ENCODE assay signal across 12 cellular contexts in genomic region chr10:102509387-102509786, GRCh38.
DNase-seq lines count a peak whose midpoint lies in the region; ATAC-seq lines count a peak whose summit lies in the region.
"Had no signal": no experiment of that assay in that cellular context is flagged by ENCODE, and none has a peak within 500 bp of the region (broad histone marks: within the 10 kb centered on the region; RNA-seq: fewer than 3 reads in every experiment).

No MANE protein-coding gene starts in this region.

- ATAC-seq in GM21447 (IDR thresholded peaks at IDR 0.05; ENCODE audit: unreplicated experiment) (no peak), HG03460 (IDR thresholded peaks at IDR 0.05; ENCODE audit: unreplicated experiment) (no peak)
- ATAC-seq: activated CD4-positive, CD25-positive, alpha-beta regulatory T cell treated with anti-CD3 and anti-CD28 coated beads, Interleukin-2, amount 50 U/mL, for 24 hours had no signal

- DNase-seq in AML-193 (lab: John Stamatoyannopoulos, UW): peak; percentile 68 to 71
- DNase-seq in HS-5 (ENCODE audit: low read depth): peak; percentile 51
- peak; percentile 16 for DNase-seq in astrocyte of the hippocampus (ENCODE audit: low read depth, low spot score)
- DNase-seq in kidney tubule cell (ENCODE audit: low spot score): peak; percentile 61
- no peak for DNase-seq in NCI-H774 (lab: John Stamatoyannopoulos, UW)
- DNase-seq in NCI-H82 (lab: John Stamatoyannopoulos, UW): no peak
- DNase-seq: naive B cell; NCI-H146; stimulated activated CD4-positive, alpha-beta T cell treated with anti-CD3 and anti-CD28 coated beads, Interleukin-12 subunit alpha, Interleukin-12 subunit beta, amount 100 ng/mL, for 4 hours had no signal

Comparison
In these comparisons a context has a peak if more than half of its experiments do, and no peak if none do; other contexts are left out.
1. DNase-seq: peak in AML-193 (2 of 2), HS-5 (single experiment), astrocyte of the hippocampus (single experiment) and kidney tubule cell (single experiment); none in NCI-H774 (single experiment) and NCI-H82 (single experiment).